1 cellular context compared by ENCODE assay signal in genomic region chr20:17985388-17986018, GRCh38.
A peak's percentile ranks its signal among the peaks of the same experiment; 100 is the strongest.
TF ChIP-seq lines count a peak whose summit lies in the region.

No MANE protein-coding gene starts in this region.

TF ChIP-seq in HepG2, 621 proteins besides CTCF, POLR2A, EP300 and RAD21 (continued from another document and continues in another):
- TF ChIP-seq ZSCAN9 (CRISPR knock-in tag; IDR thresholded peaks at IDR 0.05; ENCODE audit: borderline replicate concordance) (peak; percentile 96), ZBTB10 (CRISPR knock-in tag; IDR thresholded peaks at IDR 0.05; ENCODE audit: borderline replicate concordance) (no peak), AKAP8 (CRISPR knock-in tag; IDR thresholded peaks at IDR 0.05) (peak; percentile 73; the same call in 1 of the 2 replicates), ZNF550 (CRISPR knock-in tag; IDR thresholded peaks at IDR 0.05; ENCODE audit: borderline replicate concordance) (no peak), ZNF10 (CRISPR knock-in tag; IDR thresholded peaks at IDR 0.05; ENCODE audit: borderline replicate concordance, low read depth) (no peak), U2AF2 (IDR thresholded peaks at IDR 0.05; ENCODE audit: low read depth, low read length) (no peak), MED8 (CRISPR knock-in tag; IDR thresholded peaks at IDR 0.05; ENCODE audit: insufficient replicate concordance) (no peak), ZMYM3 (CRISPR knock-in tag; IDR thresholded peaks at IDR 0.05) (peak; percentile 86), ZNF597 (CRISPR knock-in tag; IDR thresholded peaks at IDR 0.05) (no peak), SOX6 (IDR thresholded peaks at IDR 0.05) (no peak), SOX6 (CRISPR knock-in tag; IDR thresholded peaks at IDR 0.05) (peak; percentile 88), GABPA (IDR thresholded peaks at IDR 0.05; ENCODE audit: low read depth, low read length) (no peak), GABPA (CRISPR knock-in tag; IDR thresholded peaks at IDR 0.05; ENCODE audit: low read depth) (0 out of 2 replicates have a peak, but pooled peaks have one; percentile 21), E2F5 (CRISPR knock-in tag; conservative IDR thresholded peaks at IDR 0.05) (no peak), MIER2 (CRISPR knock-in tag; IDR thresholded peaks at IDR 0.05) (peak; percentile 85), PHF5A (CRISPR knock-in tag; IDR thresholded peaks at IDR 0.05; ENCODE audit: low read depth, unreplicated experiment) (peak; percentile 88), ZBTB7A (CRISPR knock-in tag; IDR thresholded peaks at IDR 0.05) (no peak), ZNF143 (CRISPR knock-in tag; IDR thresholded peaks at IDR 0.05) (no peak), TBP (CRISPR knock-in tag; IDR thresholded peaks at IDR 0.05) (no peak), SMARCC2 (IDR thresholded peaks at IDR 0.05) (no peak; the same call in 1 of the 2 replicates), ATF2 (CRISPR knock-in tag; IDR thresholded peaks at IDR 0.05) (peak; percentile 96), ZBTB3 (CRISPR knock-in tag; IDR thresholded peaks at IDR 0.05; ENCODE audit: borderline replicate concordance, low read depth) (no peak), ZNF253 (CRISPR knock-in tag; IDR thresholded peaks at IDR 0.05; ENCODE audit: borderline replicate concordance) (no peak), PHB2 (IDR thresholded peaks at IDR 0.05; ENCODE audit: partially characterized antibody) (no peak), MAF1 (CRISPR knock-in tag; IDR thresholded peaks at IDR 0.05; ENCODE audit: borderline replicate concordance) (no peak), NR2F1 (CRISPR knock-in tag; IDR thresholded peaks at IDR 0.05) (peak; percentile 38 to 48; a peak in 1 of 4 replicates), ZNF234 (CRISPR knock-in tag; conservative IDR thresholded peaks at IDR 0.05) (no peak), GTF3A (CRISPR knock-in tag; conservative IDR thresholded peaks at IDR 0.05) (no peak), FIP1L1 (IDR thresholded peaks at IDR 0.05; ENCODE audit: borderline replicate concordance, insufficient read depth, low read depth, low read length) (no peak), ELF1 (CRISPR knock-in tag; IDR thresholded peaks at IDR 0.05) (peak; percentile 51; the same call in 1 of the 2 replicates), ZNF17 (CRISPR knock-in tag; IDR thresholded peaks at IDR 0.05) (no peak; the same call in 1 of the 2 replicates), FOSL1 (CRISPR knock-in tag; IDR thresholded peaks at IDR 0.05; ENCODE audit: borderline replicate concordance) (no peak), ZNF800 (CRISPR knock-in tag; IDR thresholded peaks at IDR 0.05) (peak; percentile 86; the same call in 1 of the 2 replicates), KLF13 (CRISPR knock-in tag; IDR thresholded peaks at IDR 0.05) (no peak), CBFB (CRISPR knock-in tag; IDR thresholded peaks at IDR 0.05) (peak; percentile 89), BRD4 (CRISPR knock-in tag; IDR thresholded peaks at IDR 0.05) (no peak), CBX1 (IDR thresholded peaks at IDR 0.05; ENCODE audit: low read depth) (no peak), PPARG (CRISPR knock-in tag; conservative IDR thresholded peaks at IDR 0.05) (peak; percentile 86), RNF2 (conservative IDR thresholded peaks at IDR 0.05; ENCODE audit: low read depth) (no peak), ELF3 (CRISPR knock-in tag; IDR thresholded peaks at IDR 0.05) (peak; percentile 94), CAMTA2 (CRISPR knock-in tag; IDR thresholded peaks at IDR 0.05; ENCODE audit: borderline replicate concordance) (no peak), MED13 (CRISPR knock-in tag; IDR thresholded peaks at IDR 0.05) (peak; percentile 58; the same call in 1 of the 2 replicates), PRDM15 (CRISPR knock-in tag; IDR thresholded peaks at IDR 0.05) (no peak), ARHGAP35 (CRISPR knock-in tag; IDR thresholded peaks at IDR 0.05; ENCODE audit: borderline replicate concordance) (no peak), PATZ1 (CRISPR knock-in tag; IDR thresholded peaks at IDR 0.05) (0 out of 2 replicates have a peak, but pooled peaks have one; percentile 46), ZNF354B (CRISPR knock-in tag; IDR thresholded peaks at IDR 0.05) (no peak), POGK (CRISPR knock-in tag; conservative IDR thresholded peaks at IDR 0.05) (peak; percentile 91), ZNF639 (CRISPR knock-in tag; conservative IDR thresholded peaks at IDR 0.05) (0 out of 2 replicates have a peak, but pooled peaks have one; percentile 34), ZNF879 (CRISPR knock-in tag; IDR thresholded peaks at IDR 0.05) (no peak), SMAD9 (CRISPR knock-in tag; IDR thresholded peaks at IDR 0.05) (no peak), ZMAT3 (CRISPR knock-in tag; conservative IDR thresholded peaks at IDR 0.05) (no peak; the same call in 1 of the 2 replicates)
